Comparison of ENCODE assay signal across 8 cellular contexts in genomic region chr3:119279101-119279554, GRCh38. TPM values are rescaled to one million over a fixed set of nuclear protein-coding genes. Genes with fewer than 3 reads are reported as not detected.
DNase-seq lines count a peak whose midpoint lies in the region; ATAC-seq and TF ChIP-seq lines count a peak whose summit lies in the region.

No MANE protein-coding gene starts in this region.

- TF ChIP-seq RAD21 in liver (IDR thresholded peaks at IDR 0.05) = peak in 1 of 2 donors; percentile 26

- CTCF ChIA-PET in PC-9 (lab: Charles Lee) = no interaction called here

- TF ChIP-seq EP300 in stomach (IDR thresholded peaks at IDR 0.05) = no peak

- no TSS peak for BruUV-seq in PC-9 (replicated peaks; lab: Mats Ljungman, UMichigan)

- H3K9me2 ChIP-seq in PC-9 (ENCODE audit: insufficient read depth) = no peaks in the 10 kb centered on the region

- peaks cover 18% of the 10 kb centered on the region for H3K36me3 Mint-ChIP-seq in natural killer cell treated with Interleukin-12 subunit alpha and Interleukin-12 subunit beta and Interleukin-15 and Interleukin-18, amount 100 ng/mL, for 72 hours

- POLR2A ChIA-PET in PC-9 (lab: Charles Lee; ENCODE audit: unreplicated experiment) = interaction anchor here (0.7 kb wide), 1 partner anchor 33 kb away, joined by 4 read pairs; no protein-coding TSS in a partner anchor

- DNase-seq in NCI-H2029 (lab: John Stamatoyannopoulos, UW) = peak; percentile 81
- peak; percentile 95 for DNase-seq in dermis blood vessel endothelial cell
- DNase-seq in stomach = peak; percentile 63
- no peak for DNase-seq in PC-9
- DNase-seq in stimulated activated CD8-positive, alpha-beta memory T cell treated with anti-CD3 and anti-CD28 coated beads, Interleukin-4, amount 100 ng/mL, for 48 hours = no peak
- DNase-seq in natural killer cell treated with Interleukin-12 subunit alpha and Interleukin-12 subunit beta and Interleukin-15 and Interleukin-18, amount 100 ng/mL, for 72 hours (ENCODE audit: low spot score) = no peak
- no peak for DNase-seq in islet precursor cell

- peaks cover 0 to 16% of the 10 kb centered on the region in 2 donors for H3K4me1 Mint-ChIP-seq in natural killer cell treated with Interleukin-12 subunit alpha and Interleukin-12 subunit beta and Interleukin-15 and Interleukin-18, amount 100 ng/mL, for 72 hours (ENCODE audit: low read depth in 2 of 2)

- H3K27ac Mint-ChIP-seq in natural killer cell treated with Interleukin-12 subunit alpha and Interleukin-12 subunit beta and Interleukin-15 and Interleukin-18, amount 100 ng/mL, for 72 hours = peak overlapping the region in 1 of 2 donors; percentile 55

- no peaks in the 10 kb centered on the region; the same call in 1 of the 2 replicates for H4K20me1 ChIP-seq in PC-9 (ENCODE audit: insufficient read depth)

- H3K27ac ChIP-seq in liver (ENCODE audit: low read depth in 1 of 2, low read length in 2 of 2) = peak overlapping the region in 1 of 2 donors; percentile 40
- H3K27ac ChIP-seq in stomach = peak overlapping the region; percentile 2 to 67 (median 57)
- H3K27ac ChIP-seq in PC-9 = no peak overlapping the region

- no peak overlapping the region for H3K9ac ChIP-seq in liver (ENCODE audit: low read depth in 1 of 2, low read length in 2 of 2)

- no peaks in the 10 kb centered on the region for H3K27me3 Mint-ChIP-seq in natural killer cell treated with Interleukin-12 subunit alpha and Interleukin-12 subunit beta and Interleukin-15 and Interleukin-18, amount 100 ng/mL, for 72 hours

- H3K9me3 Mint-ChIP-seq in natural killer cell treated with Interleukin-12 subunit alpha and Interleukin-12 subunit beta and Interleukin-15 and Interleukin-18, amount 100 ng/mL, for 72 hours = peaks cover 8% of the 10 kb centered on the region

- no peaks in the 10 kb centered on the region for H3F3A ChIP-seq in PC-9 (ENCODE audit: insufficient read depth, low read depth)

- peaks cover 0 to 6% (median 3%) of the 10 kb centered on the region in 4 donors for H3K9me3 ChIP-seq in liver (ENCODE audit: control insufficient read depth in 4 of 4, low read length in 3 of 4)
- H3K9me3 ChIP-seq in stomach = peaks cover 4 to 18% (median 9%) of the 10 kb centered on the region in 4 donors
- H3K9me3 ChIP-seq in PC-9 (ENCODE audit: insufficient read depth, low read depth) = no peaks in the 10 kb centered on the region

- TF ChIP-seq CTCF in liver (IDR thresholded peaks at IDR 0.05; ENCODE audit: low read depth, low read length, missing input control) = no peak
- TF ChIP-seq CTCF in stomach (IDR thresholded peaks at IDR 0.05) = no peak
- TF ChIP-seq CTCF in PC-9 (conservative IDR thresholded peaks at IDR 0.05) = no peak

- no peak for TF ChIP-seq POLR2A in stomach (IDR thresholded peaks at IDR 0.05)

- no peak overlapping the region for H3K4me3 Mint-ChIP-seq in natural killer cell treated with Interleukin-12 subunit alpha and Interleukin-12 subunit beta and Interleukin-15 and Interleukin-18, amount 100 ng/mL, for 72 hours

- no peaks in the 10 kb centered on the region for H3K79me2 ChIP-seq in PC-9 (ENCODE audit: low read depth)

- H2AFZ ChIP-seq in PC-9 = no peak overlapping the region

- 63% methylated on average over 6 of the region's 6 CpGs for WGBS in liver
- WGBS in stomach, 5 donors = 47 to 59% (median 51%) methylated on average over 6 of the region's 6 CpGs

- H3K4me3 ChIP-seq in liver (ENCODE audit: low read depth in 1 of 3, low read length in 3 of 3) (no peak overlapping the region), stomach (no peak overlapping the region), PC-9 (no peak overlapping the region)

- intact Hi-C loops in stomach (cut with DNase I; ENCODE audit: low total_unique reads) = no loop called here
- intact Hi-C loops in PC-9 (cut with micrococcal nuclease; ENCODE audit: unreplicated experiment) = no loop called here

- no peak for ATAC-seq in natural killer cell treated with Interleukin-12 subunit alpha and Interleukin-12 subunit beta and Interleukin-15 and Interleukin-18, amount 100 ng/mL, for 72 hours

- H3K27me3 ChIP-seq in liver (ENCODE audit: control insufficient read depth in 4 of 4, insufficient read depth in 4 of 4, low read length in 3 of 4) (no peaks in the 10 kb centered on the region), stomach (no peaks in the 10 kb centered on the region), PC-9 (ENCODE audit: insufficient read depth, low read depth) (no peaks in the 10 kb centered on the region)

- H3K4me2 ChIP-seq in PC-9 = no peak overlapping the region

- H3K4me1 ChIP-seq in liver (ENCODE audit: control insufficient read depth in 4 of 4, insufficient read depth in 4 of 4, low read length in 3 of 4) (peaks cover 0 to 3% (median 0%) of the 10 kb centered on the region in 4 donors), stomach (peaks cover 0 to 9% (median 0%) of the 10 kb centered on the region in 4 donors), PC-9 (replicated peaks; ENCODE audit: insufficient read depth) (no peaks in the 10 kb centered on the region)

- H3K36me3 ChIP-seq in liver (ENCODE audit: control insufficient read depth in 4 of 4, insufficient read depth in 3 of 4, low read depth in 1 of 4, low read length in 3 of 4) (peaks cover 0 to 2% (median 0%) of the 10 kb centered on the region in 4 donors), stomach (no peaks in the 10 kb centered on the region), PC-9 (ENCODE audit: low read depth) (no peaks in the 10 kb centered on the region)

TF ChIP-seq in liver, 16 proteins besides CTCF, POLR2A, EP300 and RAD21:
- peak; percentile 74 for TF ChIP-seq YY1 (IDR thresholded peaks at IDR 0.05)
- no peak for TF ChIP-seq FOXA1 (IDR thresholded peaks at IDR 0.05)

RNA-seq across cellular contexts. Expression of gene ARHGAP31, which starts 15.1 kb away (rescaled TPM):
- total RNA-seq in dermis blood vessel endothelial cell (51.7 and 64.1 TPM in 2 replicates), liver (1 to 10 TPM; 3.6 to 4.6 TPM), stomach (100 to 1,000 TPM in 1 of 5 donors, 10 to 100 TPM in 2, 1 to 10 TPM in 2; 2.9 to 275 (median 14.1) TPM), PC-9 (2021) (0.48 and 0.58 TPM in 2 replicates)
- polyA plus RNA-seq in liver (1 to 10 TPM in 1 of 2 donors, under 1 TPM in 1; 0.99 to 1.5 TPM), stomach (1 to 10 TPM; 1.2 to 2.6 (median 2.1) TPM)
- total RNA-seq in natural killer cell treated with Interleukin-12 subunit alpha and Interleukin-12 subunit beta and Interleukin-15 and Interleukin-18, amount 100 ng/mL, for 72 hours = 10 to 100 TPM; 22.5 to 64.6 TPM

RNA-seq across cellular contexts. Expression of gene B4GALT4, which starts 38.5 kb away (rescaled TPM):
- total RNA-seq in dermis blood vessel endothelial cell (4.2 and 9.0 TPM in 2 replicates), liver (10 to 100 TPM in 1 of 2 donors, 1 to 10 TPM in 1; 9.3 to 14.6 TPM), stomach (10 to 100 TPM in 3 of 5 donors, 1 to 10 TPM in 2; 5.5 to 39.7 (median 16.1) TPM), PC-9 (2021) (21.8 and 32.9 TPM in 2 replicates)
- polyA plus RNA-seq in liver (10 to 100 TPM; 10.0 to 10.9 TPM), stomach (10 to 100 TPM; 12.0 to 14.6 (median 13.3) TPM)
- total RNA-seq in natural killer cell treated with Interleukin-12 subunit alpha and Interleukin-12 subunit beta and Interleukin-15 and Interleukin-18, amount 100 ng/mL, for 72 hours = 10 to 100 TPM; 34.3 to 38.4 TPM

Comparison
In these comparisons a context has a peak if more than half of its experiments do, and no peak if none do; other contexts are left out.
1. DNase-seq: peak in NCI-H2029 (single experiment), dermis blood vessel endothelial cell (single experiment) and stomach (single experiment); none in PC-9 (0 of 2), stimulated activated CD8-positive, alpha-beta memory T cell treated with anti-CD3 and anti-CD28 coated beads, Interleukin-4, amount 100 ng/mL, for 48 hours (single experiment), natural killer cell treated with Interleukin-12 subunit alpha and Interleukin-12 subunit beta and Interleukin-15 and Interleukin-18, amount 100 ng/mL, for 72 hours (single experiment) and islet precursor cell (single experiment).